27 cellular contexts compared by ENCODE assay signal in genomic region chr16:28933176-28933575, GRCh38. TPM values are rescaled to one million over a fixed set of nuclear protein-coding genes. Genes with fewer than 3 reads are reported as not detected.
A peak's percentile ranks its signal among the peaks of the same experiment; 100 is the strongest.
DNase-seq lines count a peak whose midpoint lies in the region; ATAC-seq and TF ChIP-seq lines count a peak whose summit lies in the region.
"Had no signal": no experiment of that assay in that cellular context is flagged by ENCODE, and none has a peak within 500 bp of the region (broad histone marks: within the 10 kb centered on the region; RNA-seq: fewer than 3 reads in every experiment).

No MANE protein-coding gene starts in this region.

- H3K9ac ChIP-seq in DND-41 (ENCODE audit: low read depth, low read length) = no peak overlapping the region
- no peak overlapping the region for H3K9ac ChIP-seq in trophoblast cell (ENCODE audit: low read length)

- ATAC-seq in DND-41 (ENCODE audit: insufficient read depth, low read depth) (no peak), activated B cell treated with CpG ODN at 0.5 μM for 24 hours (ENCODE audit: low read depth) (no peak), GM21423 (IDR thresholded peaks at IDR 0.05; ENCODE audit: unreplicated experiment) (no peak)
- ATAC-seq in activated T-helper 17 cell treated with anti-CD3 and anti-CD28 coated beads, Interleukin-2, amount 50 U/mL, for 72 hours (replicated peaks) = no peak
- ATAC-seq: heart right ventricle, psoas muscle had no signal

- no peak overlapping the region for H2BK12ac ChIP-seq in trophoblast cell (ENCODE audit: low read length)

- no peak overlapping the region for H2AK5ac ChIP-seq in trophoblast cell (ENCODE audit: low read length)

- H3K4me3 ChIP-seq in DND-41 (ENCODE audit: low read depth in 1 of 2, low read length in 2 of 2) (no peak overlapping the region), GM12875 (ENCODE audit: low read depth, low read length) (peak overlapping the region; percentile 80), trophoblast cell (ENCODE audit: low read depth, low read length) (no peak overlapping the region)
- H3K4me3 ChIP-seq: esophagus squamous epithelium, heart right ventricle, lung, psoas muscle, upper lobe of left lung had no signal

- no peaks in the 10 kb centered on the region for H3K9me3 Mint-ChIP-seq in activated B cell treated with CpG ODN at 0.5 μM for 24 hours
- no peaks in the 10 kb centered on the region for H3K9me3 Mint-ChIP-seq in activated T-helper 17 cell treated with anti-CD3 and anti-CD28 coated beads, Interleukin-2, amount 50 U/mL, for 72 hours
- H3K9me3 Mint-ChIP-seq: CD4-positive, CD25-positive, alpha-beta regulatory T cell; central memory CD8-positive, alpha-beta T cell; T-helper 2 cell treated with Interferon-gamma antibody and Interleukin-4, amounts not matched to agents 5 μg/mL and 100 μg/mL, for 36 hours had no signal

- no peaks in the 10 kb centered on the region for H3K79me1 ChIP-seq in trophoblast cell (ENCODE audit: low read length)

- no peaks in the 10 kb centered on the region for H4K20me1 ChIP-seq in DND-41 (ENCODE audit: insufficient read depth, low read length)

- no peak overlapping the region for H3K18ac ChIP-seq in trophoblast cell (ENCODE audit: low read length)

- DNase-seq in DND-41 = no peak
- no peak for DNase-seq in activated B cell treated with CpG ODN at 0.5 μM for 24 hours
- peak; percentile 29 to 71 for DNase-seq in trophoblast cell
- no peak for DNase-seq in midbrain (lab: John Stamatoyannopoulos, UW)
- DNase-seq: activated CD4-positive, alpha-beta T cell treated with anti-CD3 and anti-CD28 coated beads for 4 hours; activated CD8-positive, alpha-beta memory T cell treated with anti-CD3 and anti-CD28 coated beads for 24 hours; activated effector memory CD4-positive, alpha-beta T cell treated with anti-CD3 and anti-CD28 coated beads, Interleukin-2, amount 50 U/mL, for 16 hours; CD4-positive, CD25-positive, alpha-beta regulatory T cell; esophagus squamous epithelium; foreskin melanocyte; heart right ventricle; KG1; kidney glomerular epithelial cell; NCI-H1417 treated with DMSO at 0.1 percent for 48 hours; NCI-H2081; NCI-H446; psoas muscle; stimulated activated CD8-positive, alpha-beta memory T cell treated with anti-CD3 and anti-CD28 coated beads, Interleukin-4, amount 100 ng/mL, for 48 hours; upper lobe of left lung had no signal

- 0 out of 2 replicates have a peak overlapping the region, but pooled peaks have one; percentile 39 for H2AFZ ChIP-seq in DND-41 (ENCODE audit: low read depth, low read length)
- no peak overlapping the region for H2AFZ ChIP-seq in trophoblast cell (ENCODE audit: insufficient read depth, low read length, poor library complexity)

- CTCF ChIA-PET in activated B cell treated with CpG ODN at 0.5 μM for 24 hours (lab: Charles Lee) = interaction anchor here (1.0 to 7.4 kb wide), 5 partner anchors 10 to 60 kb away, joined by 4 to 51 read pairs (median 4); partner anchors contain the start of gene NFATC2IP

- H3K4me3 Mint-ChIP-seq in activated B cell treated with CpG ODN at 0.5 μM for 24 hours = peak overlapping the region; percentile 99
- H3K4me3 Mint-ChIP-seq in activated T-helper 17 cell treated with anti-CD3 and anti-CD28 coated beads, Interleukin-2, amount 50 U/mL, for 72 hours = no peak overlapping the region
- H3K4me3 Mint-ChIP-seq: central memory CD8-positive, alpha-beta T cell; T-helper 2 cell treated with Interferon-gamma antibody and Interleukin-4, amounts not matched to agents 5 μg/mL and 100 μg/mL, for 36 hours had no signal

- H4K91ac ChIP-seq in trophoblast cell (ENCODE audit: low read depth, low read length) = no peak overlapping the region

- no peaks in the 10 kb centered on the region for H3K27me3 ChIP-seq in DND-41 (ENCODE audit: insufficient read depth, low read length, poor library complexity)
- no peaks in the 10 kb centered on the region for H3K27me3 ChIP-seq in trophoblast cell (ENCODE audit: insufficient read depth, low read length)
- H3K27me3 ChIP-seq: esophagus squamous epithelium, upper lobe of left lung had no signal

- H2BK120ac ChIP-seq in trophoblast cell (ENCODE audit: insufficient read depth, low read length, poor library complexity) = no peak overlapping the region

- H4K8ac ChIP-seq in trophoblast cell (ENCODE audit: low read depth, low read length) = no peak overlapping the region

- POLR2A ChIA-PET in activated B cell treated with CpG ODN at 0.5 μM for 24 hours (lab: Charles Lee) = interaction anchor here (0.6 to 12.8 kb wide), 13 partner anchors 10 to 110 kb away, joined by 3 to 192 read pairs (median 15); partner anchors contain the start of genes ATP2A1, ATXN2L, NFATC2IP and RABEP2

- H3K27ac ChIP-seq in DND-41 (ENCODE audit: low read length) (peak overlapping the region; percentile 94), trophoblast cell (ENCODE audit: low read depth, low read length) (no peak overlapping the region)
- H3K27ac ChIP-seq: esophagus squamous epithelium, heart right ventricle, psoas muscle, upper lobe of left lung had no signal

- intact Hi-C loops in activated B cell treated with CpG ODN at 0.5 μM for 24 hours (cut with micrococcal nuclease) = loop anchor here (5.0 kb wide), 1 partner anchor 441 kb away; the partner anchor contains the start of genes APOBR and CLN3

- H2BK5ac ChIP-seq in trophoblast cell (ENCODE audit: low read depth, low read length, poor library complexity) = no peak overlapping the region

- H3K36me3 Mint-ChIP-seq in activated B cell treated with CpG ODN at 0.5 μM for 24 hours (ENCODE audit: low read depth) = peaks cover 52% of the 10 kb centered on the region
- no peaks in the 10 kb centered on the region for H3K36me3 Mint-ChIP-seq in activated T-helper 17 cell treated with anti-CD3 and anti-CD28 coated beads, Interleukin-2, amount 50 U/mL, for 72 hours (ENCODE audit: low read depth)
- H3K36me3 Mint-ChIP-seq: CD4-positive, CD25-positive, alpha-beta regulatory T cell had no signal

- peak overlapping the region; percentile 98 for H3K27ac Mint-ChIP-seq in activated B cell treated with CpG ODN at 0.5 μM for 24 hours
- H3K27ac Mint-ChIP-seq in activated T-helper 17 cell treated with anti-CD3 and anti-CD28 coated beads, Interleukin-2, amount 50 U/mL, for 72 hours = no peak overlapping the region
- H3K27ac Mint-ChIP-seq: CD4-positive, CD25-positive, alpha-beta regulatory T cell; T-helper 2 cell treated with Interferon-gamma antibody and Interleukin-4, amounts not matched to agents 5 μg/mL and 100 μg/mL, for 36 hours had no signal

- no peaks in the 10 kb centered on the region for H3K27me3 Mint-ChIP-seq in activated B cell treated with CpG ODN at 0.5 μM for 24 hours
- H3K27me3 Mint-ChIP-seq in activated T-helper 17 cell treated with anti-CD3 and anti-CD28 coated beads, Interleukin-2, amount 50 U/mL, for 72 hours = no peaks in the 10 kb centered on the region
- H3K27me3 Mint-ChIP-seq: central memory CD8-positive, alpha-beta T cell had no signal

- H4K12ac ChIP-seq in trophoblast cell (ENCODE audit: low read depth, low read length) = no peak overlapping the region

- H3K9me3 ChIP-seq in DND-41 (ENCODE audit: insufficient read depth, low read length, severe bottlenecking) (no peaks in the 10 kb centered on the region), trophoblast cell (ENCODE audit: insufficient read depth, low read depth, low read length) (peaks cover 1% of the 10 kb centered on the region)
- H3K9me3 ChIP-seq: esophagus squamous epithelium, heart right ventricle, psoas muscle, upper lobe of left lung had no signal

- TF ChIP-seq CTCF in DND-41 (IDR thresholded peaks at IDR 0.05; ENCODE audit: borderline replicate concordance, extremely low read depth, low read length, poor library complexity, severe bottlenecking) = no peak
- TF ChIP-seq CTCF in GM12875 (IDR thresholded peaks at IDR 0.05; ENCODE audit: borderline replicate concordance, insufficient read depth, low read depth, low read length) = no peak
- TF ChIP-seq CTCF in activated B cell treated with CpG ODN at 0.5 μM for 24 hours (IDR thresholded peaks at IDR 0.05) = no peak

- no peaks in the 10 kb centered on the region for H3K36me3 ChIP-seq in DND-41 (ENCODE audit: insufficient read depth, low read length)
- no peaks in the 10 kb centered on the region for H3K36me3 ChIP-seq in trophoblast cell (ENCODE audit: control insufficient read depth in 1 of 2, insufficient read depth in 2 of 2, low read length in 2 of 2)
- H3K36me3 ChIP-seq: esophagus squamous epithelium, heart right ventricle, upper lobe of left lung had no signal

- H3K23ac ChIP-seq in trophoblast cell (ENCODE audit: low read length) = no peak overlapping the region

- H3K4me1 Mint-ChIP-seq in activated B cell treated with CpG ODN at 0.5 μM for 24 hours = peaks cover 74% of the 10 kb centered on the region
- H3K4me1 Mint-ChIP-seq in activated T-helper 17 cell treated with anti-CD3 and anti-CD28 coated beads, Interleukin-2, amount 50 U/mL, for 72 hours = peaks cover 20% of the 10 kb centered on the region

- H3K4me1 ChIP-seq in DND-41 (ENCODE audit: insufficient read depth, low read length) = peaks cover 36% of the 10 kb centered on the region
- H3K4me1 ChIP-seq in trophoblast cell (ENCODE audit: control insufficient read depth in 1 of 2, insufficient read depth in 2 of 2, low read length in 2 of 2) = peaks cover 3 to 6% of the 10 kb centered on the region in 2 experiments
- H3K4me1 ChIP-seq: psoas muscle had no signal

- H3K79me2 ChIP-seq in DND-41 (ENCODE audit: insufficient read depth, low read length) (no peaks in the 10 kb centered on the region), trophoblast cell (ENCODE audit: control insufficient read depth, insufficient read depth, low read length, poor library complexity) (no peaks in the 10 kb centered on the region)

- no peak overlapping the region for H3K4ac ChIP-seq in trophoblast cell (ENCODE audit: low read depth, low read length)

- no CpG with 5 or more reads among the region's 8 CpGs for WGBS in trophoblast cell (ENCODE audit: extremely low coverage, insufficient coverage, insufficient read length)

- H3K4me2 ChIP-seq in DND-41 (ENCODE audit: insufficient read depth, low read length) = no peak overlapping the region
- H3K4me2 ChIP-seq in trophoblast cell (ENCODE audit: low read length) = no peak overlapping the region

- H3K14ac ChIP-seq in trophoblast cell (ENCODE audit: low read length) = no peak overlapping the region

RNA-seq across cellular contexts. Expression of gene CD19, which starts 1.4 kb away (rescaled TPM):
- 295 and 316 TPM in 2 replicates for total RNA-seq in activated B cell treated with CpG ODN at 0.5 μM for 24 hours
- not detected in 2 replicates for polyA plus RNA-seq in trophoblast cell (2013)
- 1 to 10 TPM in 1 of 2 donors, not detected in 1; 2.1 TPM for total RNA-seq in activated T-helper 17 cell treated with anti-CD3 and anti-CD28 coated beads, Interleukin-2, amount 50 U/mL, for 72 hours
- total RNA-seq: dermis microvascular lymphatic vessel endothelial cell, HT1080 had no signal

RNA-seq across cellular contexts. Expression of gene RABEP2, which starts 8.1 kb away (rescaled TPM):
- 93.5 and 110 TPM in 2 replicates for total RNA-seq in activated B cell treated with CpG ODN at 0.5 μM for 24 hours
- polyA plus RNA-seq in trophoblast cell (2013) = 9.9 and 10.4 TPM in 2 replicates
- total RNA-seq in activated T-helper 17 cell treated with anti-CD3 and anti-CD28 coated beads, Interleukin-2, amount 50 U/mL, for 72 hours = 10 to 100 TPM; 21.5 to 34.1 TPM

RNA-seq across cellular contexts. Expression of gene NFATC2IP, which starts 17.6 kb away (rescaled TPM):
- 62.9 and 85.7 TPM in 2 replicates for total RNA-seq in activated B cell treated with CpG ODN at 0.5 μM for 24 hours
- 19.5 and 20.3 TPM in 2 replicates for polyA plus RNA-seq in trophoblast cell (2013)
- total RNA-seq in activated T-helper 17 cell treated with anti-CD3 and anti-CD28 coated beads, Interleukin-2, amount 50 U/mL, for 72 hours = 100 to 1,000 TPM in 1 of 2 donors, 10 to 100 TPM in 1; 81.3 to 100 TPM

RNA-seq across cellular contexts. Expression of gene SPNS1, which starts 41.4 kb away (rescaled TPM):
- 26.6 and 29.2 TPM in 2 replicates for total RNA-seq in activated B cell treated with CpG ODN at 0.5 μM for 24 hours
- polyA plus RNA-seq in trophoblast cell (2013) = 50.2 and 56.5 TPM in 2 replicates
- total RNA-seq in activated T-helper 17 cell treated with anti-CD3 and anti-CD28 coated beads, Interleukin-2, amount 50 U/mL, for 72 hours = 10 to 100 TPM; 15.0 to 26.8 TPM

RNA-seq across cellular contexts. Expression of gene LAT, which starts 51.7 kb away (rescaled TPM):
- 3.8 and 6.2 TPM in 2 replicates for total RNA-seq in activated B cell treated with CpG ODN at 0.5 μM for 24 hours
- polyA plus RNA-seq in trophoblast cell (2013) = 1.6 and 1.7 TPM in 2 replicates
- 100 to 1,000 TPM; 216 to 327 TPM for total RNA-seq in activated T-helper 17 cell treated with anti-CD3 and anti-CD28 coated beads, Interleukin-2, amount 50 U/mL, for 72 hours

Comparison
In these comparisons a context has a peak if more than half of its experiments do, and no peak if none do; other contexts are left out.
1. DNase-seq: peak in trophoblast cell (2 of 2); none in DND-41 (single experiment), activated B cell treated with CpG ODN at 0.5 μM for 24 hours (single experiment) and midbrain (single experiment).
2. RNA of gene CD19, which starts 1.4 kb away (total RNA-seq): 295 to 316 TPM in activated B cell treated with CpG ODN at 0.5 μM for 24 hours; 2.1 TPM in activated T-helper 17 cell treated with anti-CD3 and anti-CD28 coated beads, Interleukin-2, amount 50 U/mL, for 72 hours; every median in the first group is over 10 times any median in the second.